8 cellular contexts compared by ENCODE assay signal in the genomic region with DNA sequence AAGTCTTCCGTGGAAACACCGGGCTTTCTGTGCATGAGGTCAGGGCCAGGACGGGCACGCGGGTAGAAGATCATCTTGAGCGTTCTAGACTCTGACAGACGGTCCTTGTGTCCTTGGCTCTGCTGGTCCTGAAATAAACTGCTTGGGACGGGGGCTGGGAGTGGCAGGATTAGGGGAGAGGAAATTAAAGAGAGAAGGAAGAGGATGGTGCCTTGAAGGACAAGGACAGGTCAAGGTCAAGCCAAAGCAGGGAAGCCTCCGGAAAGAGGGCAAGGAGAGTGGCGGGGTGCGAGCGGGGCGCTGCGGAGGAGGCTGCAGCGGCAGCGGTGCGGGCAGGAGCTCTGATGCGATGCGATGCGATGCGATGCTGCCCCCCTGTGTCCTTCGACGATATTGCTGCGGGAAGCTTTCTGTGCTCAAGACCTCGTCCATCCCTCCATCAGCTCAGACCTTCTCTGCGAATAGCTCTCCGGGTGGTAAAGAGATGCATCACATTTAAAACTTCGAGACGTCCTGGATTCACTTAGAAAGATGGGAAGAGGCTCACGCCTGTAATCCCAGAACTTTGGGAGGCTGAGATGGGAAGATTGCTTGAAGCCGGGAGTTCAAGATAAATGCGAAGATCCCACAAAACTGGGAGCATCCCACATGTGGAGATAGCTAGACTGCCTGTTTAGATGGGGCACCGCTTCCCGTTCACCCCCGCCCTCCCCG.
DNase-seq lines count a peak whose midpoint lies in the region; ATAC-seq lines count a peak whose summit lies in the region.

No MANE protein-coding gene starts in this region.

- DNase-seq in activated effector memory CD4-positive, alpha-beta T cell treated with anti-CD3 and anti-CD28 coated beads, Interleukin-2, amount 50 U/mL, for 16 hours: peak; percentile 63
- DNase-seq in activated effector memory CD4-positive, alpha-beta T cell treated with Interleukin-2 at 50 U/mL for 16 hours: no peak
- DNase-seq in NCI-H748 (lab: John Stamatoyannopoulos, UW; ENCODE audit: unreplicated experiment): peak; percentile 78
- DNase-seq in amniotic stem cell (lab: John Stamatoyannopoulos, UW): peak; percentile 60
- peak; percentile 71 for DNase-seq in iPS DF 4.7 (ENCODE audit: extremely low read depth, low spot score)
- peak; percentile 32 for DNase-seq in stimulated activated CD4-positive, alpha-beta T cell treated with anti-CD3 and anti-CD28 coated beads, Interleukin-12 subunit alpha, Interleukin-12 subunit beta, amount 100 ng/mL, for 4 hours
- DNase-seq in NK-92 treated with Interleukin-12 subunit alpha and Interleukin-12 subunit beta, amount 100 ng/mL, for 24 hours (lab: John Stamatoyannopoulos, UW): no peak

- peak; percentile 71 for ATAC-seq in HG03139 (IDR thresholded peaks at IDR 0.05; ENCODE audit: unreplicated experiment)

Comparison
In these comparisons a context has a peak if more than half of its experiments do, and no peak if none do; other contexts are left out.
1. DNase-seq: peak in activated effector memory CD4-positive, alpha-beta T cell treated with anti-CD3 and anti-CD28 coated beads, Interleukin-2, amount 50 U/mL, for 16 hours (single experiment), NCI-H748 (single experiment), amniotic stem cell (single experiment), iPS DF 4.7 (single experiment) and stimulated activated CD4-positive, alpha-beta T cell treated with anti-CD3 and anti-CD28 coated beads, Interleukin-12 subunit alpha, Interleukin-12 subunit beta, amount 100 ng/mL, for 4 hours (single experiment); none in activated effector memory CD4-positive, alpha-beta T cell treated with Interleukin-2 at 50 U/mL for 16 hours (single experiment) and NK-92 treated with Interleukin-12 subunit alpha and Interleukin-12 subunit beta, amount 100 ng/mL, for 24 hours (single experiment).